ENCODE assay signal across 28 cellular contexts in genomic region chr16:51050379-51050710, GRCh38.
"Had no signal": no experiment of that assay in that cellular context is flagged by ENCODE, and none has a peak within 500 bp of the region (broad histone marks: within the 10 kb centered on the region; RNA-seq: fewer than 3 reads in every experiment).

No MANE protein-coding gene starts in this region.

- FAIRE-seq: keratinocyte, TTC549 had no signal

- H3K36me3 ChIP-seq: adrenal gland, brain microvascular endothelial cell, gastroesophageal sphincter, thoracic aorta, vagina had no signal

- ATAC-seq: effector memory CD8-positive, alpha-beta T cell; gastroesophageal sphincter; natural killer cell; sciatic nerve; stimulated activated effector memory CD8-positive, alpha-beta T cell treated with anti-CD3 and anti-CD28 coated beads, Interleukin-12 subunit alpha, Interleukin-12 subunit beta, amount 100 ng/mL, for 72 hours had no signal

- H3K4me1 ChIP-seq: adrenal gland, gastroesophageal sphincter, vagina had no signal

- H3K4me3 ChIP-seq: adrenal gland, coronary artery, dorsolateral prefrontal cortex, gastroesophageal sphincter, skin epidermis, thoracic aorta, vagina had no signal

- H3K27ac ChIP-seq: adrenal gland, brain microvascular endothelial cell, coronary artery, gastroesophageal sphincter, skin epidermis, thoracic aorta, vagina, VCaP had no signal

- DNase-seq: activated CD4-positive, alpha-beta T cell treated with anti-CD3 and anti-CD28 coated beads for 4 hours; activated CD4-positive, alpha-beta T cell treated with anti-CD3 and anti-CD28 coated beads, Interleukin-2, amount 50 U/mL, for 4 hours; activated effector memory CD4-positive, alpha-beta T cell treated with anti-CD3 and anti-CD28 coated beads, Interleukin-2, amount 50 U/mL, for 16 hours; activated naive CD4-positive, alpha-beta T cell treated with anti-CD3 and anti-CD28 coated beads for 36 hours; activated naive CD8-positive, alpha-beta T cell treated with anti-CD3 and anti-CD28 coated beads for 36 hours; activated T-cell treated with anti-CD3 and anti-CD28 coated beads for 4 hours; adrenal gland; aorta; brain microvascular endothelial cell; dorsolateral prefrontal cortex; effector memory CD8-positive, alpha-beta T cell; head of caudate nucleus; hippocampal formation; natural killer cell; posterior cingulate gyrus; stimulated activated CD4-positive, alpha-beta T cell treated with anti-CD3 and anti-CD28 coated beads, Interleukin-12 subunit alpha, Interleukin-12 subunit beta, amount 100 ng/mL, for 4 hours; stimulated activated CD4-positive, alpha-beta T cell treated with anti-CD3 and anti-CD28 coated beads, Interleukin-4, amount 100 ng/mL, for 1 hour; T-helper 9 cell had no signal

- H3K9me3 ChIP-seq: adrenal gland, gastroesophageal sphincter, thoracic aorta, vagina had no signal

- H3K27me3 ChIP-seq: adrenal gland, brain microvascular endothelial cell, vagina had no signal
